9 cellular contexts compared by ENCODE assay signal in genomic region chr7:106064836-106065559, GRCh38. TPM values are rescaled to one million over a fixed set of nuclear protein-coding genes. Genes with fewer than 3 reads are reported as not detected.
A peak's percentile ranks its signal among the peaks of the same experiment; 100 is the strongest.
DNase-seq lines count a peak whose midpoint lies in the region; ATAC-seq and TF ChIP-seq lines count a peak whose summit lies in the region.
"Had no signal": no experiment of that assay in that cellular context is flagged by ENCODE, and none has a peak within 500 bp of the region (broad histone marks: within the 10 kb centered on the region; RNA-seq: fewer than 3 reads in every experiment).

No MANE protein-coding gene starts in this region.

- H2AFZ ChIP-seq in Karpas-422 (ENCODE audit: low read length) = no peak overlapping the region

- H3K4me3 Mint-ChIP-seq in activated B cell treated with CpG ODN at 0.5 μM for 24 hours = no peak overlapping the region

- CTCF ChIA-PET in AG04450 (lab: Charles Lee) (interaction anchor here (0.7 to 1.9 kb wide), 5 partner anchors 8 to 111 kb away, joined by 3 to 5 read pairs (median 4); no protein-coding TSS in a partner anchor), activated B cell treated with CpG ODN at 0.5 μM for 24 hours (lab: Charles Lee) (interaction anchor here (1.0 to 2.2 kb wide), 2 partner anchors 15 to 89 kb away, joined by 4 to 7 read pairs; no protein-coding TSS in a partner anchor)

- no peaks in the 10 kb centered on the region for H3K27me3 Mint-ChIP-seq in activated B cell treated with CpG ODN at 0.5 μM for 24 hours

- H3K36me3 ChIP-seq in Karpas-422 (ENCODE audit: insufficient read depth, low read length) (peaks cover 5% of the 10 kb centered on the region; the same call in 1 of the 2 replicates), heart right ventricle (no peaks in the 10 kb centered on the region), rectal smooth muscle tissue (ENCODE audit: control insufficient read depth, insufficient read depth, low read length) (no peaks in the 10 kb centered on the region)
- H3K36me3 ChIP-seq: cardiac muscle cell had no signal

- H3K27ac ChIP-seq in AG04450 (ENCODE audit: low read depth, low read length) (peak overlapping the region; percentile 75), Karpas-422 (ENCODE audit: low read length) (peak overlapping the region; percentile 99), heart right ventricle (peak overlapping the region; percentile 39 to 94 (median 86)), rectal smooth muscle tissue (ENCODE audit: low read depth, low read length) (peak overlapping the region; percentile 85)
- H3K27ac ChIP-seq: cardiac muscle cell had no signal

- ATAC-seq in activated B cell treated with CpG ODN at 0.5 μM for 24 hours (ENCODE audit: low read depth) (no peak), heart right ventricle (peak; percentile 88 to 97 (median 93)), HG02852 (IDR thresholded peaks at IDR 0.05; ENCODE audit: unreplicated experiment) (no peak), HG02870 (IDR thresholded peaks at IDR 0.05; ENCODE audit: unreplicated experiment) (no peak)

- H3K4me3 ChIP-seq in AG04450 (ENCODE audit: low read depth, low read length) (peak overlapping the region; percentile 38), Karpas-422 (ENCODE audit: low read length) (no peak overlapping the region), heart right ventricle (peak overlapping the region in 8 of 10 donors; percentile 15 to 48 (median 36)), rectal smooth muscle tissue (ENCODE audit: low read length) (peak overlapping the region; percentile 50)
- H3K4me3 ChIP-seq: cardiac muscle cell had no signal

- H3K27me3 ChIP-seq in AG04450 (ENCODE audit: control insufficient read depth, insufficient read depth, low read length) (no peaks in the 10 kb centered on the region), Karpas-422 (ENCODE audit: low read length) (no peaks in the 10 kb centered on the region), heart right ventricle (no peaks in the 10 kb centered on the region), rectal smooth muscle tissue (ENCODE audit: control insufficient read depth, insufficient read depth, low read length) (no peaks in the 10 kb centered on the region)
- H3K27me3 ChIP-seq: cardiac muscle cell had no signal

- H3K4me1 Mint-ChIP-seq in activated B cell treated with CpG ODN at 0.5 μM for 24 hours = peaks cover 95% of the 10 kb centered on the region

- WGBS in heart right ventricle, 2 donors = 24 to 32% methylated on average over 12 of the region's 12 CpGs

- intact Hi-C loops in activated B cell treated with CpG ODN at 0.5 μM for 24 hours (cut with micrococcal nuclease) (no loop called here), heart right ventricle (cut with DNase I) (loop anchor here in 8 of 10 donors (1.0 to 10.0 kb wide), 7 partner anchors 42 to 88 kb away; partner anchors contain the start of gene SYPL1 (in 6 of the 8))

- peak overlapping the region; percentile 82 for H3K9ac ChIP-seq in Karpas-422 (ENCODE audit: low read length)
- H3K9ac ChIP-seq in rectal smooth muscle tissue (ENCODE audit: low read length) = no peak overlapping the region

- peaks cover 2% of the 10 kb centered on the region for H3K9me3 Mint-ChIP-seq in activated B cell treated with CpG ODN at 0.5 μM for 24 hours

- H3K9me3 ChIP-seq in AG04450 (ENCODE audit: control insufficient read depth, insufficient read depth, low read length) = peaks cover 4% of the 10 kb centered on the region; the same call in 1 of the 2 replicates
- no peaks in the 10 kb centered on the region for H3K9me3 ChIP-seq in Karpas-422 (ENCODE audit: low read length)
- no peaks in the 10 kb centered on the region for H3K9me3 ChIP-seq in heart right ventricle

- H3K27ac Mint-ChIP-seq in activated B cell treated with CpG ODN at 0.5 μM for 24 hours = peak overlapping the region; percentile 99

- H3K36me3 Mint-ChIP-seq in activated B cell treated with CpG ODN at 0.5 μM for 24 hours (ENCODE audit: low read depth) = peaks cover 1% of the 10 kb centered on the region

- H3K9me2 ChIP-seq in Karpas-422 (replicated peaks; ENCODE audit: insufficient read depth, low read length) = no peaks in the 10 kb centered on the region

- H3K79me2 ChIP-seq in Karpas-422 (ENCODE audit: low read length) = peaks cover 3% of the 10 kb centered on the region; the same call in 1 of the 2 replicates

- DNase-seq in AG04450 (ENCODE audit: low read depth, low spot score) = peak; percentile 70
- no peak for DNase-seq in Karpas-422
- DNase-seq in activated B cell treated with CpG ODN at 0.5 μM for 24 hours = no peak
- peak; percentile 80 to 91 for DNase-seq in heart right ventricle
- no peak for DNase-seq in NCI-H1930 (lab: John Stamatoyannopoulos, UW)

- peaks cover 99% of the 10 kb centered on the region for H3K4me1 ChIP-seq in Karpas-422 (ENCODE audit: low read length)
- peaks cover 3 to 56% (median 39%) of the 10 kb centered on the region in 9 donors for H3K4me1 ChIP-seq in heart right ventricle
- H3K4me1 ChIP-seq in rectal smooth muscle tissue (ENCODE audit: control insufficient read depth, insufficient read depth, low read length) = peaks cover 52% of the 10 kb centered on the region

- no peaks in the 10 kb centered on the region for H4K20me1 ChIP-seq in Karpas-422 (ENCODE audit: insufficient read depth, low read depth, low read length)

- TF ChIP-seq CTCF in AG04450 (IDR thresholded peaks at IDR 0.05; ENCODE audit: low read depth, low read length) = 0 out of 2 replicates have a peak, but pooled peaks have one; percentile 4
- no peak for TF ChIP-seq CTCF in activated B cell treated with CpG ODN at 0.5 μM for 24 hours (IDR thresholded peaks at IDR 0.05)
- TF ChIP-seq CTCF in heart right ventricle (IDR thresholded peaks at IDR 0.05) = peak in 4 of 9 donors; percentile 7 to 36 (median 30)

- peak overlapping the region; percentile 66 for H3K4me2 ChIP-seq in Karpas-422 (ENCODE audit: low read depth, low read length, poor library complexity, severe bottlenecking)

- POLR2A ChIA-PET in AG04450 (lab: Yijun Ruan, JAX) (interaction anchor here (0.7 to 2.1 kb wide), 3 partner anchors 9 to 220 kb away, joined by 3 to 6 read pairs (median 3); partner anchors contain the start of genes NAMPT and SYPL1), activated B cell treated with CpG ODN at 0.5 μM for 24 hours (lab: Charles Lee) (interaction anchor here (1.1 to 9.9 kb wide), 3 partner anchors 9 to 44 kb away, joined by 4 to 351 read pairs (median 6); partner anchors contain the start of gene SYPL1)

RNA-seq across cellular contexts. Expression of gene SYPL1, which starts 47.1 kb away (rescaled TPM):
- polyA plus RNA-seq in AG04450 (2011; rRNA removed) = 66.4 and 84.7 TPM in 2 replicates
- 21.7 and 41.0 TPM in 2 replicates for polyA minus RNA-seq in AG04450 (2011; rRNA and poly(A)+ RNA removed)
- 88.9 and 251 TPM in 2 replicates for total RNA-seq in Karpas-422 (2014; rRNA removed; shearing (Covaris generic); ENCODE audit: low replicate concordance)
- total RNA-seq in activated B cell treated with CpG ODN at 0.5 μM for 24 hours = 109 and 116 TPM in 2 replicates
- total RNA-seq in heart right ventricle = 100 to 1,000 TPM in 1 of 10 donors, 10 to 100 TPM in 9; 63.9 to 121 (median 80.9) TPM
- polyA plus RNA-seq in heart right ventricle = 10 to 100 TPM; 58.5 to 59.9 TPM

Comparison
In these comparisons a context has a peak if more than half of its experiments do, and no peak if none do; other contexts are left out.
1. DNase-seq: peak in AG04450 (single experiment) and heart right ventricle (2 of 2); none in Karpas-422 (single experiment), activated B cell treated with CpG ODN at 0.5 μM for 24 hours (single experiment) and NCI-H1930 (0 of 2).
2. ATAC-seq: peak in heart right ventricle (8 of 8); none in activated B cell treated with CpG ODN at 0.5 μM for 24 hours (single experiment), HG02852 (single experiment) and HG02870 (single experiment).
3. Peak in every context shown above with its lines, with median percentiles within 50 percentile points of each other: H3K27ac ChIP-seq.